In genomic region chr2:40243581-40243980, GRCh38 we compare ENCODE assay signal across 12 cellular contexts.
A peak's percentile ranks its signal among the peaks of the same experiment; 100 is the strongest.
DNase-seq lines count a peak whose midpoint lies in the region; ATAC-seq and TF ChIP-seq lines count a peak whose summit lies in the region.
"Had no signal": no experiment of that assay in that cellular context is flagged by ENCODE, and none has a peak within 500 bp of the region (broad histone marks: within the 10 kb centered on the region; RNA-seq: fewer than 3 reads in every experiment).

No MANE protein-coding gene starts in this region.

- H2BK120ac ChIP-seq in IMR-90 (ENCODE audit: low read depth, low read length) = peak overlapping the region; percentile 94

- no peaks in the 10 kb centered on the region for H3K27me3 ChIP-seq in BLaER1 treated with 17β-estradiol and CSF1 and Interleukin-3, amounts not matched to agents 10 nM and 100 nM
- H3K27me3 ChIP-seq in IMR-90 (ENCODE audit: control insufficient read depth, insufficient read depth, low read length) = no peaks in the 10 kb centered on the region
- H3K27me3 ChIP-seq: body of pancreas had no signal

- H3K9ac ChIP-seq in BLaER1 treated with 17β-estradiol and CSF1 and Interleukin-3, amounts not matched to agents 10 nM and 100 nM = peak overlapping the region in 4 of 11 experiments; percentile 1 to 53 (median 40); a peak in 7 of 22 replicates
- no peak overlapping the region for H3K9ac ChIP-seq in IMR-90 (ENCODE audit: low read depth, low read length)

- BruUV-seq in IMR-90 (replicated peaks; lab: Mats Ljungman, UMichigan) = no TSS peak

- peaks cover 10% of the 10 kb centered on the region for H3K9me1 ChIP-seq in IMR-90 (ENCODE audit: insufficient read depth, low read length)

- peak overlapping the region; percentile 96 for H2BK20ac ChIP-seq in IMR-90 (ENCODE audit: low read depth, low read length)

- H3K18ac ChIP-seq in IMR-90 (ENCODE audit: low read depth, low read length) = peak overlapping the region; percentile 99

- H2AK5ac ChIP-seq in IMR-90 (ENCODE audit: low read depth, low read length) = no peak overlapping the region

- peak; percentile 20; the same call in 1 of the 2 replicates for TF ChIP-seq RAD21 in IMR-90 (IDR thresholded peaks at IDR 0.05; ENCODE audit: low read length)

- peak overlapping the region in 1 of 10 experiments; percentile 7; a peak in 1 of 20 replicates for H3K4me3 ChIP-seq in BLaER1 treated with 17β-estradiol and CSF1 and Interleukin-3, amounts not matched to agents 10 nM and 100 nM
- H3K4me3 ChIP-seq in IMR-90 (ENCODE audit: insufficient read depth, low read depth, low read length) = no peak overlapping the region
- H3K4me3 ChIP-seq: body of pancreas, HAP-1 had no signal

- DNase-seq in IMR-90 (peak; percentile 91), brain pericyte (ENCODE audit: low read depth, low spot score) (peak; percentile 81), omental fat pad (ENCODE audit: low spot score) (no peak), Kasumi-1 (lab: John Stamatoyannopoulos, UW) (no peak), MV-4-11 (lab: John Stamatoyannopoulos, UW) (no peak), SK-N-DZ (ENCODE audit: low spot score) (no peak)
- no peak for DNase-seq in stimulated activated CD8-positive, alpha-beta memory T cell treated with anti-CD3 and anti-CD28 coated beads, Interleukin-4, amount 100 ng/mL, for 48 hours
- DNase-seq: body of pancreas, DND-41, SW 1271 had no signal

- no peaks in the 10 kb centered on the region for H4K20me1 ChIP-seq in BLaER1 treated with 17β-estradiol and CSF1 and Interleukin-3, amounts not matched to agents 10 nM and 100 nM
- H4K20me1 ChIP-seq in IMR-90 (ENCODE audit: insufficient read depth, low read length) = no peaks in the 10 kb centered on the region

- peak overlapping the region; percentile 88 for H4K91ac ChIP-seq in IMR-90 (ENCODE audit: insufficient read depth, low read depth, low read length)

- in situ Hi-C loops in IMR-90 (cut with MboI; ENCODE audit: low sequenced_read_pairs) = no loop called here

- dilution Hi-C loops in IMR-90 (cut with HindIII; ENCODE audit: low sequenced_read_pairs, unreplicated experiment) = no loop called here

- peak overlapping the region in 4 of 11 experiments; percentile 19 to 50 (median 43); a peak in 9 of 22 replicates for H3K27ac ChIP-seq in BLaER1 treated with 17β-estradiol and CSF1 and Interleukin-3, amounts not matched to agents 10 nM and 100 nM
- H3K27ac ChIP-seq in IMR-90 (ENCODE audit: insufficient read depth, low read length) = peak overlapping the region; percentile 80; the same call in 1 of the 2 replicates
- H3K27ac ChIP-seq: body of pancreas had no signal

- H2BK5ac ChIP-seq in IMR-90 (ENCODE audit: low read depth, low read length, poor library complexity, severe bottlenecking) = peak overlapping the region; percentile 92

- peak overlapping the region; percentile 9 for H3K23ac ChIP-seq in IMR-90 (ENCODE audit: low read depth, low read length)

- CTCF ChIA-PET in IMR-90 (lab: Yijun Ruan, JAX) = interaction anchor here (0.7 to 1.9 kb wide), 12 partner anchors 20 to 516 kb away, joined by 3 to 7 read pairs (median 4); no protein-coding TSS in a partner anchor

- intact Hi-C loops in IMR-90 (cut with micrococcal nuclease) = loop anchor here (1.0 to 5.0 kb wide), 6 partner anchors 38 to 330 kb away; no protein-coding TSS in a partner anchor

- no peak for TF ChIP-seq POLR2A in IMR-90 (IDR thresholded peaks at IDR 0.05; ENCODE audit: low read depth, low read length)

- peaks cover 0 to 68% (median 42%) of the 10 kb centered on the region in 10 experiments; a peak in 17 of 20 replicates for H3K4me1 ChIP-seq in BLaER1 treated with 17β-estradiol and CSF1 and Interleukin-3, amounts not matched to agents 10 nM and 100 nM
- peaks cover 33% of the 10 kb centered on the region for H3K4me1 ChIP-seq in IMR-90 (ENCODE audit: control insufficient read depth, insufficient read depth, low read length)
- H3K4me1 ChIP-seq: body of pancreas had no signal

- TF ChIP-seq CTCF in IMR-90 (conservative IDR thresholded peaks at IDR 0.05; ENCODE audit: low read depth, low read length) = no peak
- TF ChIP-seq CTCF in omental fat pad (IDR thresholded peaks at IDR 0.05) = no peak

- peak overlapping the region; percentile 98; the same call in 1 of the 2 replicates for H4K5ac ChIP-seq in IMR-90 (ENCODE audit: low read depth, low read length)

- 0 out of 2 replicates have a peak overlapping the region, but pooled peaks have one; percentile 7 for H3K56ac ChIP-seq in IMR-90 (ENCODE audit: extremely low read depth, insufficient read depth, low read length)

- peaks cover 0 to 9% (median 0%) of the 10 kb centered on the region in 11 experiments; a peak in 2 of 22 replicates for H3K36me3 ChIP-seq in BLaER1 treated with 17β-estradiol and CSF1 and Interleukin-3, amounts not matched to agents 10 nM and 100 nM
- no peaks in the 10 kb centered on the region for H3K36me3 ChIP-seq in IMR-90 (ENCODE audit: control insufficient read depth, insufficient read depth, low read length)
- H3K36me3 ChIP-seq: HAP-1 had no signal

- H2BK15ac ChIP-seq in IMR-90 (ENCODE audit: low read depth, low read length) = peak overlapping the region; percentile 72; the same call in 1 of the 3 replicates

- peak overlapping the region; percentile 87; the same call in 1 of the 2 replicates for H3K4ac ChIP-seq in IMR-90 (ENCODE audit: low read depth, low read length)

- H3K4me2 ChIP-seq in BLaER1 treated with 17β-estradiol and CSF1 and Interleukin-3, amounts not matched to agents 10 nM and 100 nM = peak overlapping the region in 9 of 11 experiments; percentile 16 to 79 (median 65); a peak in 17 of 22 replicates
- peak overlapping the region; percentile 79 for H3K4me2 ChIP-seq in IMR-90 (ENCODE audit: low read depth, low read length)

- WGBS in IMR-90 (ENCODE audit: extremely low coverage in 2 of 2, insufficient read length in 1 of 2), 2 experiments = no CpG with 5 or more reads among the region's 2 CpGs

- H3K9me3 ChIP-seq in BLaER1 treated with 17β-estradiol and CSF1 and Interleukin-3, amounts not matched to agents 10 nM and 100 nM (replicated peaks in 1 of 11) = peaks cover 5 to 20% (median 12%) of the 10 kb centered on the region in 11 experiments; a peak in 15 of 22 replicates
- no peaks in the 10 kb centered on the region; the same call in 1 of the 2 replicates for H3K9me3 ChIP-seq in IMR-90 (ENCODE audit: control insufficient read depth, insufficient read depth, low read length)
- H3K9me3 ChIP-seq: body of pancreas, HAP-1 had no signal

- POLR2A ChIA-PET in IMR-90 (lab: Charles Lee; ENCODE audit: unreplicated experiment) = no interaction called here

- no peak overlapping the region for H2AK9ac ChIP-seq in IMR-90 (replicated peaks; ENCODE audit: low read depth, low read length, poor library complexity)

- ATAC-seq in IMR-90 (ENCODE audit: low read depth) = peak; percentile 64
- ATAC-seq in omental fat pad (ENCODE audit: low FRiP score) = peak; percentile 21
- ATAC-seq: body of pancreas had no signal

- peaks cover 22 to 50% of the 10 kb centered on the region in 2 experiments for H3K79me1 ChIP-seq in IMR-90 (ENCODE audit: low read depth in 1 of 2, low read length in 2 of 2)

- H2AFZ ChIP-seq in IMR-90 (replicated peaks; ENCODE audit: low read length, poor library complexity) = no peak overlapping the region

- H3K14ac ChIP-seq in IMR-90 (replicated peaks; ENCODE audit: low read depth, low read length) = no peak overlapping the region; the same call in 1 of the 2 replicates

- H4K8ac ChIP-seq in IMR-90 (ENCODE audit: low read depth in 2 of 2, low read length in 2 of 2) = peak overlapping the region; percentile 67 to 78; a peak in 1 of 4 replicates

TF ChIP-seq in IMR-90, 13 proteins besides CTCF, POLR2A, EP300 and RAD21:
- TF ChIP-seq RFX5 (IDR thresholded peaks at IDR 0.05; ENCODE audit: low read depth, low read length) = no peak
- TF ChIP-seq BHLHE40 (IDR thresholded peaks at IDR 0.05; ENCODE audit: low read depth, low read length) = peak; percentile 47; the same call in 1 of the 2 replicates
- TF ChIP-seq MAFK (IDR thresholded peaks at IDR 0.05; ENCODE audit: low read depth, low read length) = no peak
- no peak for TF ChIP-seq FOS (IDR thresholded peaks at IDR 0.05; ENCODE audit: low read depth, low read length)

Comparison
In these comparisons a context has a peak if more than half of its experiments do, and no peak if none do; other contexts are left out.
1. DNase-seq: peak in IMR-90 (single experiment) and brain pericyte (single experiment); none in omental fat pad (single experiment), Kasumi-1 (0 of 2), MV-4-11 (single experiment), SK-N-DZ (single experiment) and stimulated activated CD8-positive, alpha-beta memory T cell treated with anti-CD3 and anti-CD28 coated beads, Interleukin-4, amount 100 ng/mL, for 48 hours (single experiment).